ENCODE assay signal across 8 cellular contexts in genomic region chr22:20155330-20156041, GRCh38.
A peak's percentile ranks its signal among the peaks of the same experiment; 100 is the strongest.
DNase-seq lines count a peak whose midpoint lies in the region; ATAC-seq lines count a peak whose summit lies in the region.

No MANE protein-coding gene starts in this region.

- no peak for ATAC-seq in GM21619 (IDR thresholded peaks at IDR 0.05; ENCODE audit: unreplicated experiment)
- ATAC-seq in HG02970 (IDR thresholded peaks at IDR 0.05; ENCODE audit: low FRiP score, unreplicated experiment): no peak

- DNase-seq in Ammon's horn (ENCODE audit: low spot score) (peak; percentile 88), MV-4-11 (lab: John Stamatoyannopoulos, UW) (peak; percentile 63), UCSD-AML1 (lab: John Stamatoyannopoulos, UW; ENCODE audit: unreplicated experiment) (peak; percentile 82), hepatic stellate cell (ENCODE audit: low spot score) (peak; percentile 91), dedifferentiated amniotic fluid mesenchymal stem cell (ENCODE audit: extremely low spot score) (no peak), HUDEP-2 (lab: John Stamatoyannopoulos, UW; ENCODE audit: unreplicated experiment in 76 of 76) (no peak)

Comparison
In these comparisons a context has a peak if more than half of its experiments do, and no peak if none do; other contexts are left out.
1. DNase-seq: peak in Ammon's horn (single experiment), MV-4-11 (single experiment), UCSD-AML1 (single experiment) and hepatic stellate cell (single experiment); none in dedifferentiated amniotic fluid mesenchymal stem cell (single experiment) and HUDEP-2 (0 of 76).